In genomic region chr1:77350012-77350411, GRCh38 we compare ENCODE assay signal across 19 cellular contexts.
"Had no signal": no experiment of that assay in that cellular context is flagged by ENCODE, and none has a peak within 500 bp of the region (broad histone marks: within the 10 kb centered on the region; RNA-seq: fewer than 3 reads in every experiment).

No MANE protein-coding gene starts in this region.

- H3K9me3 Mint-ChIP-seq: T-helper 2 cell treated with Interferon-gamma antibody and Interleukin-4, amounts not matched to agents 5 μg/mL and 100 μg/mL, for 36 hours had no signal

- H3K9me3 ChIP-seq: ascending aorta, colonic mucosa, gastroesophageal sphincter, tibial artery had no signal

- ATAC-seq: gastroesophageal sphincter, left ventricle myocardium superior had no signal

- H3K27ac ChIP-seq: ascending aorta, cardiac muscle cell, colonic mucosa, gastroesophageal sphincter, hepatocyte, parathyroid adenoma, skin epidermis, tibial artery had no signal

- H3K36me3 ChIP-seq: ascending aorta, cardiac muscle cell, colonic mucosa, gastroesophageal sphincter, tibial artery had no signal

- DNase-seq: activated CD4-positive, alpha-beta T cell treated with anti-CD3 and anti-CD28 coated beads for 1 hour; activated CD4-positive, alpha-beta T cell treated with anti-CD3 and anti-CD28 coated beads, Interleukin-2, amount 50 U/mL, for 48 hours; activated gamma-delta T cell; activated naive CD8-positive, alpha-beta T cell treated with anti-CD3 and anti-CD28 coated beads, Interleukin-2, amount 10 ng/mL, durations not matched to agents 7 days and 5 days; activated T-cell treated with anti-CD3 and anti-CD28 coated beads, Interleukin-2, amount 50 U/mL, for 48 hours; colonic mucosa; effector CD4-positive, alpha-beta T cell; kidney; left ventricle myocardium superior; retina; stimulated activated CD4-positive, alpha-beta T cell treated with anti-CD3 and anti-CD28 coated beads, Interleukin-4, amount 100 ng/mL, for 4 hours; tibial artery had no signal

- H3K4me3 Mint-ChIP-seq: activated naive CD8-positive, alpha-beta T cell treated with anti-CD3 and anti-CD28 coated beads, Interleukin-2, amount 10 ng/mL, durations not matched to agents 7 days and 5 days; T-helper 2 cell treated with Interferon-gamma antibody and Interleukin-4, amounts not matched to agents 5 μg/mL and 100 μg/mL, for 36 hours had no signal

- H3K4me3 ChIP-seq: ascending aorta, cardiac muscle cell, colonic mucosa, gastroesophageal sphincter, hepatocyte, skin epidermis, tibial artery had no signal

- H3K27me3 Mint-ChIP-seq: activated naive CD8-positive, alpha-beta T cell treated with anti-CD3 and anti-CD28 coated beads, Interleukin-2, amount 10 ng/mL, durations not matched to agents 7 days and 5 days had no signal

- H3K27me3 ChIP-seq: ascending aorta, cardiac muscle cell, colonic mucosa, gastroesophageal sphincter, hepatocyte, tibial artery had no signal

- H3K4me1 ChIP-seq: ascending aorta, colonic mucosa, gastroesophageal sphincter, parathyroid adenoma, tibial artery had no signal

- H3K27ac Mint-ChIP-seq: activated naive CD8-positive, alpha-beta T cell treated with anti-CD3 and anti-CD28 coated beads, Interleukin-2, amount 10 ng/mL, durations not matched to agents 7 days and 5 days; T-helper 2 cell treated with Interferon-gamma antibody and Interleukin-4, amounts not matched to agents 5 μg/mL and 100 μg/mL, for 36 hours had no signal

- H3K36me3 Mint-ChIP-seq: activated naive CD8-positive, alpha-beta T cell treated with anti-CD3 and anti-CD28 coated beads, Interleukin-2, amount 10 ng/mL, durations not matched to agents 7 days and 5 days had no signal
